19 cellular contexts compared by ENCODE assay signal in genomic region chr12:1130571-1130970, GRCh38.
DNase-seq lines count a peak whose midpoint lies in the region; ATAC-seq, FAIRE-seq and TF ChIP-seq lines count a peak whose summit lies in the region.
"Had no signal": no experiment of that assay in that cellular context is flagged by ENCODE, and none has a peak within 500 bp of the region (broad histone marks: within the 10 kb centered on the region; RNA-seq: fewer than 3 reads in every experiment).

No MANE protein-coding gene starts in this region.

- BruUV-seq in Calu3 (replicated peaks; lab: Mats Ljungman, UMichigan): no TSS peak

- no peak for FAIRE-seq in pancreas (lab: Jason Lieb, UNC)

- H3K4me1 ChIP-seq in pancreas (peaks cover 10 to 18% (median 17%) of the 10 kb centered on the region in 3 donors), Peyer's patch (peaks cover 0 to 4% (median 0%) of the 10 kb centered on the region in 4 donors)
- H3K4me1 ChIP-seq: vagina had no signal

- WGBS in pancreas, 2 donors: 29 to 39% methylated on average over 4 of the region's 4 CpGs

- no peaks in the 10 kb centered on the region for H3K9me3 ChIP-seq in pancreas
- no peaks in the 10 kb centered on the region for H3K9me3 ChIP-seq in Peyer's patch
- no peaks in the 10 kb centered on the region for H3K9me3 ChIP-seq in MG63
- H3K9me3 ChIP-seq: ovary, vagina had no signal

- H3K27me3 Mint-ChIP-seq in Calu3 (ENCODE audit: unreplicated experiment): no peaks in the 10 kb centered on the region
- H3K27me3 Mint-ChIP-seq: activated CD4-positive, alpha-beta T cell treated with anti-CD3 and anti-CD28 coated beads, Interleukin-2, amount 10 ng/mL, durations not matched to agents 7 days and 5 days; activated CD8-positive, alpha-beta memory T cell treated with anti-CD3 and anti-CD28 coated beads, Interleukin-2, amount 10 ng/mL, durations not matched to agents 7 days and 5 days; natural killer cell treated with Interleukin-12 subunit alpha and Interleukin-12 subunit beta and Interleukin-15 and Interleukin-18, amount 100 ng/mL, for 72 hours had no signal

- H3K27ac ChIP-seq in pancreas (peak overlapping the region; percentile 13 to 69 (median 58)), Peyer's patch (peak overlapping the region in 1 of 4 donors; percentile 46)
- H3K27ac ChIP-seq: ovary, vagina had no signal

- no peaks in the 10 kb centered on the region for H3K9me3 Mint-ChIP-seq in Calu3 (ENCODE audit: low read depth, unreplicated experiment)
- H3K9me3 Mint-ChIP-seq: activated CD4-positive, alpha-beta T cell treated with anti-CD3 and anti-CD28 coated beads, Interleukin-2, amount 10 ng/mL, durations not matched to agents 7 days and 5 days; H9; natural killer cell treated with Interleukin-12 subunit alpha and Interleukin-12 subunit beta and Interleukin-15 and Interleukin-18, amount 100 ng/mL, for 72 hours had no signal

- intact Hi-C loops in Calu3 (cut with micrococcal nuclease; ENCODE audit: unreplicated experiment): no loop called here
- intact Hi-C loops in pancreas (cut with DNase I): no loop called here

- H3K36me3 Mint-ChIP-seq in Calu3 (ENCODE audit: insufficient read depth, unreplicated experiment): no peaks in the 10 kb centered on the region
- H3K36me3 Mint-ChIP-seq: natural killer cell treated with Interleukin-12 subunit alpha and Interleukin-12 subunit beta and Interleukin-15 and Interleukin-18, amount 100 ng/mL, for 72 hours had no signal

- CTCF ChIA-PET in Calu3 (lab: Charles Lee): interaction anchor here (0.6 to 1.7 kb wide), 10 partner anchors 12 to 615 kb away, joined by 3 to 15 read pairs (median 4); no protein-coding TSS in a partner anchor

- H3K27me3 ChIP-seq in pancreas (no peaks in the 10 kb centered on the region), Peyer's patch (no peaks in the 10 kb centered on the region), MG63 (no peaks in the 10 kb centered on the region)
- H3K27me3 ChIP-seq: ovary, vagina had no signal

- TF ChIP-seq CTCF in Calu3 (IDR thresholded peaks at IDR 0.05; ENCODE audit: unreplicated experiment): no peak
- TF ChIP-seq CTCF in pancreas (IDR thresholded peaks at IDR 0.05): no peak
- no peak for TF ChIP-seq CTCF in Peyer's patch (IDR thresholded peaks at IDR 0.05)

- H3K4me1 Mint-ChIP-seq in Calu3 (ENCODE audit: low read depth, unreplicated experiment): peaks cover 55% of the 10 kb centered on the region

- DNase-seq in Calu3: peak; percentile 17
- peak; percentile 51 for DNase-seq in LoVo (ENCODE audit: low spot score)
- peak; percentile 69 for DNase-seq in dermis blood vessel endothelial cell
- no peak for DNase-seq in pancreas
- DNase-seq in Peyer's patch: no peak
- DNase-seq in SHP77 (lab: John Stamatoyannopoulos, UW): no peak
- no peak for DNase-seq in MG63
- DNase-seq: activated CD4-positive, alpha-beta T cell treated with anti-CD3 and anti-CD28 coated beads, Interleukin-2, amount 10 ng/mL, durations not matched to agents 7 days and 5 days; activated CD8-positive, alpha-beta memory T cell treated with anti-CD3 and anti-CD28 coated beads, Interleukin-2, amount 10 ng/mL, durations not matched to agents 7 days and 5 days; activated naive CD4-positive, alpha-beta T cell treated with anti-CD3 and anti-CD28 coated beads, Interleukin-2, amount 50 U/mL, for 16 hours; DMS 273 treated with DMSO at 0.1 percent for 48 hours; H9; MM.1S; NCI-H1694; ovary; T-helper 1 cell had no signal

- peak overlapping the region; percentile 79 for H3K27ac Mint-ChIP-seq in Calu3 (ENCODE audit: unreplicated experiment)
- H3K27ac Mint-ChIP-seq: activated CD4-positive, alpha-beta T cell treated with anti-CD3 and anti-CD28 coated beads, Interleukin-2, amount 10 ng/mL, durations not matched to agents 7 days and 5 days; activated CD8-positive, alpha-beta memory T cell treated with anti-CD3 and anti-CD28 coated beads, Interleukin-2, amount 10 ng/mL, durations not matched to agents 7 days and 5 days; H9; natural killer cell treated with Interleukin-12 subunit alpha and Interleukin-12 subunit beta and Interleukin-15 and Interleukin-18, amount 100 ng/mL, for 72 hours had no signal

- H3K36me3 ChIP-seq in pancreas: no peaks in the 10 kb centered on the region
- no peaks in the 10 kb centered on the region for H3K36me3 ChIP-seq in Peyer's patch
- peaks cover 19% of the 10 kb centered on the region for H3K36me3 ChIP-seq in MG63
- H3K36me3 ChIP-seq: ovary, vagina had no signal

- H3K4me3 Mint-ChIP-seq in Calu3 (ENCODE audit: low read depth, unreplicated experiment): peak overlapping the region; percentile 45
- H3K4me3 Mint-ChIP-seq: activated CD4-positive, alpha-beta T cell treated with anti-CD3 and anti-CD28 coated beads, Interleukin-2, amount 10 ng/mL, durations not matched to agents 7 days and 5 days; activated CD8-positive, alpha-beta memory T cell treated with anti-CD3 and anti-CD28 coated beads, Interleukin-2, amount 10 ng/mL, durations not matched to agents 7 days and 5 days; H9; natural killer cell treated with Interleukin-12 subunit alpha and Interleukin-12 subunit beta and Interleukin-15 and Interleukin-18, amount 100 ng/mL, for 72 hours had no signal

- peak; percentile 62 to 85 (median 64) for ATAC-seq in pancreas
- ATAC-seq: activated CD8-positive, alpha-beta memory T cell treated with anti-CD3 and anti-CD28 coated beads, Interleukin-2, amount 10 ng/mL, durations not matched to agents 7 days and 5 days; natural killer cell treated with Interleukin-12 subunit alpha and Interleukin-12 subunit beta and Interleukin-15 and Interleukin-18, amount 100 ng/mL, for 72 hours; sciatic nerve had no signal

- no peak for TF ChIP-seq POLR2A in Peyer's patch (IDR thresholded peaks at IDR 0.05)

- H3K4me3 ChIP-seq in pancreas: no peak overlapping the region
- no peak overlapping the region for H3K4me3 ChIP-seq in Peyer's patch
- no peak overlapping the region for H3K4me3 ChIP-seq in MG63
- H3K4me3 ChIP-seq: ovary, vagina had no signal

Comparison
In these comparisons a context has a peak if more than half of its experiments do, and no peak if none do; other contexts are left out.
1. DNase-seq: peak in Calu3 (single experiment), LoVo (single experiment) and dermis blood vessel endothelial cell (single experiment); none in pancreas (0 of 6), Peyer's patch (0 of 3), SHP77 (0 of 2) and MG63 (single experiment).